Comparison of ENCODE assay signal across 12 cellular contexts in the genomic region with DNA sequence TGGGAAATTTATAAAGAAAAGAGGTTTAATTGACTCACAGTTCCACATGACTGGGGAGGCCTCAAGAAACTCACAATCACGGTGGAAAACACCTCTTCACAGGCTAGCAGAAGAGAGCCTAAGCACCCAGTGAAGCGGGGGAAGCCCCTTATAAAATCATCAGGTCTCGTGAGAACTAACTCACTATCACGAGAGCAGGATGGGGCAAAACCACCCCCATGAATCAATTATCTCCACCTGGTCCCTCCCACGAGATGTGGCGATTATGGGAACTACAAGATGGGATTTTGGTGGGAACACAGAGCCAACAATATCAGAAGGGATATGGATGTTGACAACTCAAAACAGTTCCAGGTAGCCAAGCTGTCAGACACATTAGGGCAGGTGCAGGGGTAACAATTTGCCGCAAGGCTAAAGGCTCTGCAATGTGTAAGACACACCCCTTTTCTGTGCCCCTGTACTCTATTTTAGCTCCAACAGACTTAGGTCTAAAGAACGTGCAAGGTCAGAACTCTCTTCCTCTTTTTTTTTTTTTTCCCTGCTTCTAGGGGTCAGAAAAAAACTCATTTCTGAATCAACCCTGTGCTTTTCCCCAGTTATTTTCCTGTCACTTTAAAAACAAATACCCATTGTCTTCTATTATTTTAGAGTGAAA. TPM values are rescaled to one million over a fixed set of nuclear protein-coding genes. Genes with fewer than 3 reads are reported as not detected.
DNase-seq lines count a peak whose midpoint lies in the region; ATAC-seq and TF ChIP-seq lines count a peak whose summit lies in the region.
"Had no signal": no experiment of that assay in that cellular context is flagged by ENCODE, and none has a peak within 500 bp of the region (broad histone marks: within the 10 kb centered on the region; RNA-seq: fewer than 3 reads in every experiment).

No MANE protein-coding gene starts in this region.

- H3K36me3 ChIP-seq in A673 (ENCODE audit: insufficient read depth, low read length, poor library complexity, severe bottlenecking) (no peaks in the 10 kb centered on the region), ascending aorta (no peaks in the 10 kb centered on the region), osteoblast (ENCODE audit: insufficient read depth, low read length) (no peaks in the 10 kb centered on the region)

- POLR2A ChIA-PET in A673 (lab: Charles Lee; ENCODE audit: low non-redundant PET): no interaction called here

- H3K36me3 Mint-ChIP-seq in activated naive CD4-positive, alpha-beta T cell treated with anti-CD3 and anti-CD28 coated beads, Interleukin-2, amount 50 U/mL, for 72 hours: no peaks in the 10 kb centered on the region

- H3K9me3 ChIP-seq in A673 (ENCODE audit: low read depth, low read length, poor library complexity, severe bottlenecking): no peaks in the 10 kb centered on the region
- no peaks in the 10 kb centered on the region for H3K9me3 ChIP-seq in ascending aorta
- no peaks in the 10 kb centered on the region for H3K9me3 ChIP-seq in osteoblast (ENCODE audit: low read depth, low read length)

- H3K9me3 Mint-ChIP-seq in activated naive CD4-positive, alpha-beta T cell treated with anti-CD3 and anti-CD28 coated beads, Interleukin-2, amount 50 U/mL, for 72 hours: no peaks in the 10 kb centered on the region
- H3K9me3 Mint-ChIP-seq: T-helper 1 cell treated with Interleukin-12 subunit alpha and Interleukin-12 subunit beta and Interleukin-4 antibody, amounts not matched to agents 30 μg/mL and 1 μg/mL, for 36 hours had no signal

- peak overlapping the region in 1 of 2 donors; percentile 33 for H3K27ac Mint-ChIP-seq in activated naive CD4-positive, alpha-beta T cell treated with anti-CD3 and anti-CD28 coated beads, Interleukin-2, amount 50 U/mL, for 72 hours
- H3K27ac Mint-ChIP-seq: T-helper 1 cell treated with Interleukin-12 subunit alpha and Interleukin-12 subunit beta and Interleukin-4 antibody, amounts not matched to agents 30 μg/mL and 1 μg/mL, for 36 hours had no signal

- no peaks in the 10 kb centered on the region for H3K27me3 ChIP-seq in A673 (replicated peaks; ENCODE audit: insufficient read depth, low read depth, low read length, poor library complexity)
- no peaks in the 10 kb centered on the region for H3K27me3 ChIP-seq in ascending aorta
- peaks cover 12% of the 10 kb centered on the region for H3K27me3 ChIP-seq in osteoblast (ENCODE audit: insufficient read depth, low read length)

- CTCF ChIA-PET in A673 (lab: Charles Lee): no interaction called here

- H3K79me2 ChIP-seq in osteoblast (ENCODE audit: insufficient read depth, low read length): no peaks in the 10 kb centered on the region

- H3K4me1 ChIP-seq in A673 (ENCODE audit: insufficient read depth, low read length, poor library complexity, severe bottlenecking) (peaks cover 12% of the 10 kb centered on the region), ascending aorta (no peaks in the 10 kb centered on the region), osteoblast (ENCODE audit: insufficient read depth, low read length) (no peaks in the 10 kb centered on the region)

- ATAC-seq in GM18868 (IDR thresholded peaks at IDR 0.05; ENCODE audit: unreplicated experiment) (peak; percentile 42), HG03521 (IDR thresholded peaks at IDR 0.05; ENCODE audit: unreplicated experiment) (peak; percentile 4)
- ATAC-seq in activated naive CD4-positive, alpha-beta T cell treated with anti-CD3 and anti-CD28 coated beads, Interleukin-2, amount 50 U/mL, for 72 hours: peak; percentile 33 to 64
- ATAC-seq: sciatic nerve had no signal

- no peak overlapping the region for H3K4me2 ChIP-seq in osteoblast (ENCODE audit: insufficient read depth, low read length)

- no peak overlapping the region for H3K27ac ChIP-seq in A673 (ENCODE audit: low read depth, low read length, poor library complexity, severe bottlenecking)
- no peak overlapping the region for H3K27ac ChIP-seq in ascending aorta
- H3K27ac ChIP-seq in osteoblast (ENCODE audit: low read depth, low read length): no peak overlapping the region

- no peak overlapping the region for H2AFZ ChIP-seq in osteoblast (ENCODE audit: low read length)

- H4K20me1 ChIP-seq in osteoblast (ENCODE audit: insufficient read depth, low read length): no peaks in the 10 kb centered on the region

- no TSS peak for BruUV-seq in A673 (replicated peaks; lab: Mats Ljungman, UMichigan)

- DNase-seq in GM10266 (ENCODE audit: extremely low spot score): peak; percentile 26
- DNase-seq in activated naive CD4-positive, alpha-beta T cell treated with anti-CD3 and anti-CD28 coated beads, Interleukin-2, amount 50 U/mL, for 72 hours (ENCODE audit: low spot score in 2 of 2): peak in 1 of 2 donors; percentile 21
- DNase-seq in A673 (ENCODE audit: low spot score): no peak
- DNase-seq in ascending aorta (ENCODE audit: low spot score in 2 of 2): no peak
- no peak for DNase-seq in Ammon's horn (ENCODE audit: low spot score)
- DNase-seq in osteoblast (ENCODE audit: insufficient read length, low spot score, missing footprints): no peak
- DNase-seq: KG1, NCI-H69 had no signal

- no peak overlapping the region for H3K4me3 ChIP-seq in A673 (ENCODE audit: low read depth, low read length, poor library complexity, severe bottlenecking)
- H3K4me3 ChIP-seq in ascending aorta: no peak overlapping the region
- no peak overlapping the region for H3K4me3 ChIP-seq in osteoblast (ENCODE audit: insufficient read depth, low read length)

- intact Hi-C loops in A673 (cut with micrococcal nuclease; ENCODE audit: unreplicated experiment) (loop anchor here (5.0 kb wide), 1 partner anchor 134 kb away; no protein-coding TSS in a partner anchor), ascending aorta (cut with DNase I) (loop anchor here (5.0 kb wide), 1 partner anchor 119 kb away; no protein-coding TSS in a partner anchor)

- TF ChIP-seq CTCF in GM10266 (IDR thresholded peaks at IDR 0.05; ENCODE audit: control insufficient read depth, insufficient read depth, low read depth, missing control alignments) (no peak), A673 (conservative IDR thresholded peaks at IDR 0.05; ENCODE audit: low read depth, low read length) (no peak), ascending aorta (IDR thresholded peaks at IDR 0.05) (no peak), osteoblast (IDR thresholded peaks at IDR 0.05; ENCODE audit: extremely low read depth, low read depth, low read length) (no peak)

RNA-seq across cellular contexts. Expression of a gene that starts 30.7 kb away (rescaled TPM):
- under 1 TPM; 0.06 to 0.20 TPM for total RNA-seq in activated naive CD4-positive, alpha-beta T cell treated with anti-CD3 and anti-CD28 coated beads, Interleukin-2, amount 50 U/mL, for 72 hours
- total RNA-seq in A673 (2021): 1.3 and 1.8 TPM in 2 replicates
- 4.8 TPM for total RNA-seq in ascending aorta
- under 0.01 TPM in 1 of 2 replicates, not detected in the other for total RNA-seq in osteoblast

RNA-seq across cellular contexts. Expression of a gene that starts 46.0 kb away (rescaled TPM):
- total RNA-seq in activated naive CD4-positive, alpha-beta T cell treated with anti-CD3 and anti-CD28 coated beads, Interleukin-2, amount 50 U/mL, for 72 hours: 100 to 1,000 TPM in 1 of 2 donors, 10 to 100 TPM in 1; 70.7 to 110 TPM
- total RNA-seq in A673 (2021) (107 TPM in 2 replicates), ascending aorta (14.8 TPM), osteoblast (20.0 and 20.3 TPM in 2 replicates)
